ENCODE assay signal across 7 cellular contexts in the genomic region with DNA sequence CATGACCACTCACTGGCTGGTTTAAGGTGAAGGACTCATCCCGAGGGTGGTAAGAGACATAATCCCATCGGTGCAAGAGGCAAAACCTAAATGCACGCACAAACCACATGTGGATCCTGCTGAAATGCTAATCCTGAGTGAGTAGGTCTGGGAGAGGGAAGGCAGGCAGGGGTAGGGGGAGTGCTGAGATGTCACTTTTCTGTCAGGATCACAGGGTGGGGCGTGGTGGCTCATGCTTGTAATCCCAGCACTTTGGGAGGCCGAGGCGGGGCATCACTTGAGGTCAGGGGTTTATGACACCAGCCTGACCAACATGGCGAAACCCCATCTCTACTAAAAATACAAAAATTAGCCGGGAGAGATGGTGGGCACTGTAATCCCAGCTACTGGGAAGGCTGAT.
"Had no signal": no experiment of that assay in that cellular context is flagged by ENCODE, and none has a peak within 500 bp of the region (broad histone marks: within the 10 kb centered on the region; RNA-seq: fewer than 3 reads in every experiment).

No MANE protein-coding gene starts in this region.

- H3K4me3 ChIP-seq: GM23338 had no signal

- H3K4me2 ChIP-seq: GM23338 had no signal

- FAIRE-seq: H1, H54 had no signal

- H2AFZ ChIP-seq: GM23338 had no signal

- H3K27ac ChIP-seq: HL-60 had no signal

- ATAC-seq: GM23338 had no signal

- DNase-seq: H9, HCEC 1CT, KBM-7 had no signal
